Comparison of ENCODE assay signal across 14 cellular contexts in genomic region chr14:61106627-61107147, GRCh38.
DNase-seq lines count a peak whose midpoint lies in the region; ATAC-seq and TF ChIP-seq lines count a peak whose summit lies in the region.
"Had no signal": no experiment of that assay in that cellular context is flagged by ENCODE, and none has a peak within 500 bp of the region (broad histone marks: within the 10 kb centered on the region; RNA-seq: fewer than 3 reads in every experiment).

No MANE protein-coding gene starts in this region.

- in situ Hi-C loops in astrocyte of the cerebellum (cut with HindIII; ENCODE audit: low sequenced_read_pairs) (loop anchor here (10.0 kb wide), 1 partner anchor 62 kb away; no protein-coding TSS in a partner anchor), transverse colon (cut with MboI; ENCODE audit: low pct_ligation_motif_present in 1 of 4, low pct_unique_long_range_greater_than_20kb in 1 of 4, low sequenced_read_pairs in 3 of 4) (no loop called here)

- no peaks in the 10 kb centered on the region for H4K20me1 ChIP-seq in DOHH2 (ENCODE audit: control insufficient read depth, insufficient read depth, low read depth, low read length)

- H3K9me3 ChIP-seq in DOHH2 (ENCODE audit: control insufficient read depth, insufficient read depth, low read length) (no peaks in the 10 kb centered on the region), transverse colon (no peaks in the 10 kb centered on the region)
- H3K9me3 ChIP-seq: SJCRH30 had no signal

- H3K36me3 ChIP-seq in DOHH2 (ENCODE audit: control insufficient read depth, low read length) (no peaks in the 10 kb centered on the region), transverse colon (no peaks in the 10 kb centered on the region)
- H3K36me3 ChIP-seq: SJCRH30 had no signal

- H3K27ac ChIP-seq in DOHH2 (ENCODE audit: low read depth, low read length) = no peak overlapping the region
- H3K27ac ChIP-seq in HL-60 (replicated peaks) = no peak overlapping the region
- no peak overlapping the region for H3K27ac ChIP-seq in transverse colon
- H3K27ac ChIP-seq: SJCRH30 had no signal

- peak; percentile 37 for ATAC-seq in left lobe of liver
- no peak for ATAC-seq in HG03378 (IDR thresholded peaks at IDR 0.05; ENCODE audit: unreplicated experiment)

- H3K9me2 ChIP-seq in DOHH2 (replicated peaks; ENCODE audit: control insufficient read depth, low read length) = no peaks in the 10 kb centered on the region

- WGBS in lower leg skin, 2 donors = 64 to 67% methylated on average over 2 of the region's 2 CpGs
- 86% methylated on average over 2 of the region's 2 CpGs; no CpG with 5 or more reads in 1 of the 2 donors for WGBS in transverse colon (ENCODE audit: low coverage in 1 of 2), 2 donors

- DNase-seq in HL-60 (ENCODE audit: low read depth in 1 of 2, low spot score in 1 of 2) (no peak), astrocyte of the cerebellum (ENCODE audit: low read depth) (no peak), left lobe of liver (ENCODE audit: low spot score) (no peak), lower leg skin (ENCODE audit: low spot score in 2 of 2) (no peak), occipital lobe (lab: John Stamatoyannopoulos, UW) (no peak), transverse colon (no peak)
- DNase-seq: activated CD4-positive, alpha-beta T cell treated with anti-CD3 and anti-CD28 coated beads for 48 hours; activated gamma-delta T cell treated with Interleukin-2 at 50 U/mL for 16 hours; DMS79; hippocampal formation had no signal

- intact Hi-C loops in lower leg skin (cut with DNase I; ENCODE audit: low total_unique reads) (no loop called here), transverse colon (cut with DNase I; ENCODE audit: low total_unique reads) (no loop called here)

- H3K4me3 ChIP-seq in DOHH2 (ENCODE audit: low read length) (no peak overlapping the region), HL-60 (replicated peaks; ENCODE audit: insufficient read depth, low read length) (no peak overlapping the region), astrocyte of the cerebellum (ENCODE audit: low read depth, low read length) (no peak overlapping the region), lower leg skin (ENCODE audit: low read depth, poor library complexity, severe bottlenecking) (no peak overlapping the region), transverse colon (no peak overlapping the region)
- H3K4me3 ChIP-seq: SJCRH30, skin epidermis had no signal

- no peak for TF ChIP-seq EP300 in transverse colon (IDR thresholded peaks at IDR 0.05; ENCODE audit: low read depth)

- no peaks in the 10 kb centered on the region for H3K79me2 ChIP-seq in DOHH2 (ENCODE audit: control insufficient read depth, low read length)

- H3K4me2 ChIP-seq in DOHH2 (ENCODE audit: low read length) = no peak overlapping the region

- H3K27me3 ChIP-seq in DOHH2 (ENCODE audit: control insufficient read depth, low read length) (no peaks in the 10 kb centered on the region), HL-60 (ENCODE audit: insufficient read depth, poor library complexity, severe bottlenecking) (no peaks in the 10 kb centered on the region), transverse colon (no peaks in the 10 kb centered on the region)
- H3K27me3 ChIP-seq: SJCRH30 had no signal

- TF ChIP-seq POLR2A in lower leg skin (IDR thresholded peaks at IDR 0.05) = no peak
- no peak for TF ChIP-seq POLR2A in transverse colon (IDR thresholded peaks at IDR 0.05)

- TF ChIP-seq CTCF in DOHH2 (IDR thresholded peaks at IDR 0.05; ENCODE audit: low read depth, low read length, poor library complexity, severe bottlenecking) = peak; percentile 63
- peak; percentile 2 for TF ChIP-seq CTCF in HL-60 (IDR thresholded peaks at IDR 0.05; ENCODE audit: insufficient read depth, low read length)
- TF ChIP-seq CTCF in astrocyte of the cerebellum (IDR thresholded peaks at IDR 0.05; ENCODE audit: low read depth, low read length, missing control alignments) = peak; percentile 27
- TF ChIP-seq CTCF in lower leg skin (IDR thresholded peaks at IDR 0.05) = no peak
- no peak for TF ChIP-seq CTCF in transverse colon (IDR thresholded peaks at IDR 0.05)

- H3K4me1 ChIP-seq in DOHH2 (ENCODE audit: control insufficient read depth, low read length) (peaks cover 12% of the 10 kb centered on the region), transverse colon (peaks cover 10 to 23% (median 13%) of the 10 kb centered on the region in 4 donors)

- no peaks in the 10 kb centered on the region for H3F3A ChIP-seq in DOHH2 (ENCODE audit: control insufficient read depth, insufficient read depth)

Comparison
In these comparisons a context has a peak if more than half of its experiments do, and no peak if none do; other contexts are left out.
1. CTCF ChIP-seq: peak in DOHH2 (single experiment), HL-60 (single experiment) and astrocyte of the cerebellum (single experiment); none in lower leg skin (0 of 3) and transverse colon (0 of 5).